Comparison of ENCODE assay signal across 23 cellular contexts in genomic region chr4:217891-218290, GRCh38.
"Had no signal": no experiment of that assay in that cellular context is flagged by ENCODE, and none has a peak within 500 bp of the region (broad histone marks: within the 10 kb centered on the region; RNA-seq: fewer than 3 reads in every experiment).

No MANE protein-coding gene starts in this region.

- DNase-seq: colonic mucosa; cortex of kidney; effector CD8-positive, alpha-beta T cell; effector memory CD8-positive, alpha-beta T cell; endodermal cell; erythroblast; esophagus squamous epithelium; foreskin fibroblast; foreskin melanocyte; gastrocnemius medialis; glutamatergic neuron; head of caudate nucleus; heart right ventricle; hippocampal formation; left cardiac atrium; left lung; left ventricle myocardium superior; lower lobe of right lung; mesenchymal stem cell; mucosa of descending colon; naive B cell had no signal

- H3K4me1 ChIP-seq: colonic mucosa, gastrocnemius medialis, left lung had no signal

- H3K27ac ChIP-seq: colonic mucosa, epithelial cell of prostate, esophagus squamous epithelium, gastrocnemius medialis, heart right ventricle, left lung, lower lobe of right lung had no signal

- H3K27me3 ChIP-seq: colonic mucosa, esophagus squamous epithelium had no signal

- H3K36me3 ChIP-seq: colonic mucosa, esophagus squamous epithelium, gastrocnemius medialis, left lung, lower lobe of right lung had no signal

- H3K4me3 ChIP-seq: colonic mucosa, esophagus squamous epithelium, gastrocnemius medialis, heart right ventricle, left lung, lower lobe of right lung, mucosa of descending colon had no signal

- ATAC-seq: effector memory CD8-positive, alpha-beta T cell; esophagus mucosa; gastrocnemius medialis; heart right ventricle; left cardiac atrium; left lung; left ventricle myocardium superior; lower lobe of right lung; mucosa of descending colon had no signal

- H3K9me3 ChIP-seq: colonic mucosa, gastrocnemius medialis, lower lobe of right lung had no signal
